Comparison of ENCODE assay signal across 16 cellular contexts in the genomic region with DNA sequence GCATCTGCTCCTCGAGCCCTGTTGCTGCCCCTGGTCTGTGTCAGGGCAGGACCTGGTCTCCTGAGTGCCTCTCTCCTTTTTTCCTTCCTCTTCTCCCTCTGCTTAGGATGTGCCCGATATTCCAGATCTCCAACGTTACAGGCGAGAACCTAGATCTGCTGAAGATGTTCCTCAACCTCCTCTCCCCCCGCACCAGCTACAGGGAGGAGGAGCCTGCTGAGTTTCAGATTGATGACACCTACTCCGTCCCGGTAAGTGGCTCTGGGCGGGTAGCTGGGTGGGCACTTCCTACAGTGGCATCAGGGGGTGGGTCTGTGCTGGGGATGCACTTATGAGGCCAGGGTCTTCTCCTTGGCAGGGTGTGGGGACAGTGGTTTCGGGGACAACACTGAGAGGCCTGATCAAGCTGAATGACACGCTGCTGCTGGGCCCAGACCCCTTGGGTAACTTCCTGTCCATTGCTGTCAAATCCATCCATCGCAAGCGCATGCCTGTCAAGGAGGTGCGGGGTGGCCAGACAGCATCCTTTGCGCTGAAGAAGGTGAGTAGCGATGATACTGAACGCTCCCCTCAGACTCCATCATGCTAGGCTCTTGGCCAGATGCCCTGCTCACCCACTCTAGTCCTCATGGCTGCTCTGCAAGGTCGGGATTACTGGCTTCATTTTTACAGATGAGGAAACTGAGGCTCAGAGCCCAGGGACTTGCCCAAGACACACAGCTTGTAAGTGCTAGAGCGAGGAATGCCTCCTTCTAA.
"Had no signal": no experiment of that assay in that cellular context is flagged by ENCODE, and none has a peak within 500 bp of the region (broad histone marks: within the 10 kb centered on the region; RNA-seq: fewer than 3 reads in every experiment).

No MANE protein-coding gene starts in this region.

- H3K9me3 ChIP-seq: lower lobe of right lung, prostate gland, right lobe of liver, SJCRH30, suprapubic skin, upper lobe of left lung had no signal

- H3K27ac Mint-ChIP-seq: dendritic cell treated with granulocyte-macrophage colony-stimulating factor and Interleukin-4, amounts not matched to agents 40 ng/mL and 50 ng/mL, for 4 days; endodermal cell had no signal

- H3K27me3 ChIP-seq: right lobe of liver, SJCRH30, suprapubic skin, upper lobe of left lung had no signal

- H3K4me1 Mint-ChIP-seq: endodermal cell had no signal

- H3K4me3 ChIP-seq: lower lobe of right lung, prostate gland, right lobe of liver, SJCRH30, suprapubic skin, upper lobe of left lung had no signal

- H3K9me3 Mint-ChIP-seq: activated CD4-positive, alpha-beta memory T cell treated with anti-CD3 and anti-CD28 coated beads, Interleukin-2, amount 10 ng/mL, durations not matched to agents 7 days and 5 days; dendritic cell treated with granulocyte-macrophage colony-stimulating factor and Interleukin-4, amounts not matched to agents 40 ng/mL and 50 ng/mL, for 4 days; endodermal cell; naive B cell had no signal

- H3K27ac ChIP-seq: lower lobe of right lung, prostate gland, right lobe of liver, SJCRH30, suprapubic skin, upper lobe of left lung had no signal

- ATAC-seq: left cardiac atrium, lower lobe of right lung, right lobe of liver had no signal

- H3K27me3 Mint-ChIP-seq: activated CD4-positive, alpha-beta memory T cell treated with anti-CD3 and anti-CD28 coated beads, Interleukin-2, amount 10 ng/mL, durations not matched to agents 7 days and 5 days; dendritic cell treated with granulocyte-macrophage colony-stimulating factor and Interleukin-4, amounts not matched to agents 40 ng/mL and 50 ng/mL, for 4 days; naive B cell had no signal

- H3K4me1 ChIP-seq: lower lobe of right lung, prostate gland, right lobe of liver, SJCRH30, suprapubic skin, upper lobe of left lung had no signal

- H3K4me3 Mint-ChIP-seq: activated CD4-positive, alpha-beta memory T cell treated with anti-CD3 and anti-CD28 coated beads, Interleukin-2, amount 10 ng/mL, durations not matched to agents 7 days and 5 days; dendritic cell treated with granulocyte-macrophage colony-stimulating factor and Interleukin-4, amounts not matched to agents 40 ng/mL and 50 ng/mL, for 4 days; endodermal cell had no signal

- DNase-seq: activated CD4-positive, alpha-beta memory T cell treated with anti-CD3 and anti-CD28 coated beads, Interleukin-2, amount 10 ng/mL, durations not matched to agents 7 days and 5 days; central memory CD4-positive, alpha-beta T cell; endodermal cell; erythroblast; left cardiac atrium; lower lobe of right lung; midbrain; naive B cell; SJCRH30; stimulated activated CD4-positive, alpha-beta T cell treated with anti-CD3 and anti-CD28 coated beads, Interleukin-2, amount 100 ng/mL, for 24 hours; stimulated activated naive CD4-positive, alpha-beta T cell treated with Interleukin-2 at 50 U/mL for 16 hours; upper lobe of left lung had no signal
